In the genomic region with DNA sequence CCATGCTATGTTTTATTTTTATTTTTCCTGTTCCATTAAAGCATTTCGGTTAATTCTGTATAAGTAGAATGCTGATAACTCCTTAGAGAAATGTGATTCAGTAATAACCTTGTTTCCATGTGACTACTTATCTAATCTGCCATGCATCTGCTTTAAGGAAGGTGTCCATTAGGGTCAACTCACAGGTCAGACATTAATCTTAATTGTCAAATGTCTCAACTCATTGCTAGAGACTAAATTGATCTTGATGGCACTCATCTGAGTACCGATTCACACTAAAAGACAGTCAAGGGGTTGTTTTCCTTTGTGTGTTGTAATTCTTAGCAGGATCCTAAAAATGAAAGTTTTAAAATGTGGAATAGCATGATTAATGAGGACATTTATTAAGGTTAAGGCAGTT, we compare ENCODE assay signal across 14 cellular contexts. TPM values are rescaled to one million over a fixed set of nuclear protein-coding genes. Genes with fewer than 3 reads are reported as not detected.
A peak's percentile ranks its signal among the peaks of the same experiment; 100 is the strongest.
DNase-seq lines count a peak whose midpoint lies in the region; ATAC-seq and TF ChIP-seq lines count a peak whose summit lies in the region.
"Had no signal": no experiment of that assay in that cellular context is flagged by ENCODE, and none has a peak within 500 bp of the region (broad histone marks: within the 10 kb centered on the region; RNA-seq: fewer than 3 reads in every experiment).

No MANE protein-coding gene starts in this region.

- H3K9me2 ChIP-seq in GM23338 (ENCODE audit: insufficient read depth), result no peaks in the 10 kb centered on the region

- H3K4me3 Mint-ChIP-seq in GM23338 (peak overlapping the region; percentile 51), endothelial cell (ENCODE audit: unreplicated experiment) (no peak overlapping the region), neural progenitor cell (peak overlapping the region; percentile 46)
- H3K4me3 Mint-ChIP-seq: activated naive CD4-positive, alpha-beta T cell treated with anti-CD3 and anti-CD28 coated beads, Interleukin-2, amount 50 U/mL, for 24 hours had no signal

- H4K20me1 ChIP-seq in GM23338 (replicated peaks; ENCODE audit: insufficient read depth), result no peaks in the 10 kb centered on the region
- peaks cover 64% of the 10 kb centered on the region for H4K20me1 ChIP-seq in neural progenitor cell (ENCODE audit: low read depth)

- H3K36me3 Mint-ChIP-seq in GM23338 (ENCODE audit: low read depth), result peaks cover 10% of the 10 kb centered on the region; the same call in 2 of the 3 replicates
- H3K36me3 Mint-ChIP-seq in endothelial cell (ENCODE audit: low read depth, unreplicated experiment), result no peaks in the 10 kb centered on the region
- H3K36me3 Mint-ChIP-seq in neural progenitor cell, result peaks cover 16% of the 10 kb centered on the region

- H3K27me3 Mint-ChIP-seq in GM23338 (ENCODE audit: insufficient read depth, low read depth, poor library complexity) (peaks cover 2% of the 10 kb centered on the region), endothelial cell (ENCODE audit: unreplicated experiment) (no peaks in the 10 kb centered on the region), neural progenitor cell (ENCODE audit: insufficient read depth, low read depth) (peaks cover 2% of the 10 kb centered on the region)

- H2AFZ ChIP-seq in GM23338 (no peak overlapping the region), neural progenitor cell (replicated peaks) (no peak overlapping the region)

- H3F3A ChIP-seq in GM23338 (replicated peaks; ENCODE audit: low read depth) (no peaks in the 10 kb centered on the region), neural progenitor cell (ENCODE audit: low read depth) (peaks cover 18% of the 10 kb centered on the region)

- H3K4me1 Mint-ChIP-seq in GM23338 (peaks cover 61% of the 10 kb centered on the region), endothelial cell (ENCODE audit: unreplicated experiment) (peaks cover 27% of the 10 kb centered on the region), neural progenitor cell (peaks cover 51% of the 10 kb centered on the region)
- H3K4me1 Mint-ChIP-seq: activated naive CD4-positive, alpha-beta T cell treated with anti-CD3 and anti-CD28 coated beads, Interleukin-2, amount 50 U/mL, for 24 hours had no signal

- H3K9me3 ChIP-seq in SJSA1 (replicated peaks) (no peaks in the 10 kb centered on the region), neural progenitor cell (ENCODE audit: low read depth) (no peaks in the 10 kb centered on the region)
- H3K9me3 ChIP-seq: esophagus muscularis mucosa, upper lobe of left lung had no signal

- DNase-seq in GM23338 (ENCODE audit: low spot score), result no peak
- DNase-seq in SJSA1 (ENCODE audit: low read depth in 1 of 2, low spot score in 2 of 2), result no peak
- DNase-seq in endothelial cell (ENCODE audit: low spot score), result no peak
- DNase-seq in neural progenitor cell (ENCODE audit: low spot score), result no peak
- DNase-seq in activated naive CD4-positive, alpha-beta T cell (lab: John Stamatoyannopoulos, UW), result no peak
- no peak for DNase-seq in stimulated activated CD4-positive, alpha-beta T cell treated with anti-CD3 and anti-CD28 coated beads, Interleukin-1b, Interleukin-23, amount 100 ng/mL, for 48 hours
- DNase-seq: cerebellar nuclear complex, midbrain, NCI-H1092 treated with DMSO at 0.1 percent for 48 hours, upper lobe of left lung had no signal

- peak overlapping the region; percentile 15 for H3K4me3 ChIP-seq in GM23338
- no peak overlapping the region for H3K4me3 ChIP-seq in SJSA1
- no peak overlapping the region for H3K4me3 ChIP-seq in neural progenitor cell
- H3K4me3 ChIP-seq: esophagus muscularis mucosa, upper lobe of left lung had no signal

- H3K27me3 ChIP-seq in GM23338 (ENCODE audit: insufficient read depth) (no peaks in the 10 kb centered on the region), SJSA1 (replicated peaks) (no peaks in the 10 kb centered on the region), neural progenitor cell (no peaks in the 10 kb centered on the region)
- H3K27me3 ChIP-seq: esophagus muscularis mucosa, upper lobe of left lung had no signal

- peak overlapping the region; percentile 78 for H3K27ac Mint-ChIP-seq in GM23338
- peak overlapping the region; percentile 30 for H3K27ac Mint-ChIP-seq in endothelial cell (ENCODE audit: unreplicated experiment)
- peak overlapping the region; percentile 89 for H3K27ac Mint-ChIP-seq in neural progenitor cell
- H3K27ac Mint-ChIP-seq: activated naive CD4-positive, alpha-beta T cell treated with anti-CD3 and anti-CD28 coated beads, Interleukin-2, amount 50 U/mL, for 24 hours had no signal

- H3K9me3 Mint-ChIP-seq in GM23338 (no peaks in the 10 kb centered on the region), endothelial cell (ENCODE audit: unreplicated experiment) (no peaks in the 10 kb centered on the region), neural progenitor cell (peaks cover 14% of the 10 kb centered on the region)
- H3K9me3 Mint-ChIP-seq: activated naive CD4-positive, alpha-beta T cell treated with anti-CD3 and anti-CD28 coated beads, Interleukin-2, amount 50 U/mL, for 24 hours had no signal

- ATAC-seq in GM23338 (no peak), HG03378 (IDR thresholded peaks at IDR 0.05; ENCODE audit: unreplicated experiment) (no peak), GM18873 (IDR thresholded peaks at IDR 0.05; ENCODE audit: low FRiP score, unreplicated experiment) (no peak)

- peaks cover 84% of the 10 kb centered on the region for H3K79me2 ChIP-seq in GM23338 (replicated peaks; ENCODE audit: insufficient read depth)
- peaks cover 100% of the 10 kb centered on the region for H3K79me2 ChIP-seq in neural progenitor cell (ENCODE audit: low read depth)

- H3K27ac ChIP-seq in GM23338 (ENCODE audit: low read depth) (peak overlapping the region; percentile 82), SJSA1 (peak overlapping the region; percentile 87), neural progenitor cell (no peak overlapping the region)
- H3K27ac ChIP-seq: upper lobe of left lung had no signal

- no peaks in the 10 kb centered on the region for H3K36me3 ChIP-seq in GM23338 (ENCODE audit: insufficient read depth)
- H3K36me3 ChIP-seq in SJSA1, result no peaks in the 10 kb centered on the region; the same call in 1 of the 2 replicates
- no peaks in the 10 kb centered on the region for H3K36me3 ChIP-seq in neural progenitor cell
- H3K36me3 ChIP-seq: esophagus muscularis mucosa, upper lobe of left lung had no signal

- H3K9ac ChIP-seq in neural progenitor cell, result no peak overlapping the region

- H3K4me2 ChIP-seq in GM23338 (peak overlapping the region; percentile 43), neural progenitor cell (no peak overlapping the region)

- TF ChIP-seq CTCF in GM23338 (conservative IDR thresholded peaks at IDR 0.05; ENCODE audit: low read depth in 2 of 2) (no peak), endothelial cell (IDR thresholded peaks at IDR 0.05; ENCODE audit: unreplicated experiment) (no peak), neural progenitor cell (IDR thresholded peaks at IDR 0.05) (no peak)

- peaks cover 44% of the 10 kb centered on the region for H3K4me1 ChIP-seq in GM23338 (ENCODE audit: insufficient read depth)
- H3K4me1 ChIP-seq in SJSA1 (replicated peaks), result peaks cover 62% of the 10 kb centered on the region
- peaks cover 23% of the 10 kb centered on the region for H3K4me1 ChIP-seq in neural progenitor cell

TF ChIP-seq in GM23338, 12 proteins besides CTCF, POLR2A, EP300 and RAD21 (continues in another document):
- TF ChIP-seq ETS1 (IDR thresholded peaks at IDR 0.05), result no peak

RNA-seq across cellular contexts. Expression of gene ITSN1, which starts 41.8 kb away (rescaled TPM):
- 68.2 and 77.9 TPM in 2 replicates for total RNA-seq in GM23338 (2014; rRNA removed; shearing (Covaris generic))
- polyA plus RNA-seq in GM23338 (2016; fragmentation: Nextera tagmentation; extraction: Ambion mirVana), result 83.4 and 95.7 TPM in 2 replicates
- 25.8 and 53.2 TPM in 2 replicates for total RNA-seq in SJSA1 (2014; rRNA removed; shearing (Covaris generic))
- total RNA-seq in endothelial cell (ENCODE audit: unreplicated experiment) (68.2 TPM), neural progenitor cell (ENCODE audit: low replicate concordance) (103 and 136 TPM in 2 replicates)

RNA-seq across cellular contexts. Expression of gene CRYZL1, which starts 42.5 kb away (rescaled TPM):
- total RNA-seq in GM23338 (2014; rRNA removed; shearing (Covaris generic)), result 23.3 and 23.8 TPM in 2 replicates
- polyA plus RNA-seq in GM23338 (2016; fragmentation: Nextera tagmentation; extraction: Ambion mirVana), result 30.6 and 40.5 TPM in 2 replicates
- total RNA-seq in SJSA1 (2014; rRNA removed; shearing (Covaris generic)), result 15.3 and 16.5 TPM in 2 replicates
- total RNA-seq in endothelial cell (ENCODE audit: unreplicated experiment) (32.2 TPM), neural progenitor cell (ENCODE audit: low replicate concordance) (38.2 and 80.0 TPM in 2 replicates)

Comparison
In these comparisons a context has a peak if more than half of its experiments do, and no peak if none do; other contexts are left out.
1. H3K27ac Mint-ChIP-seq: peak in every context shown above with its lines; median percentile 89 in neural progenitor cell; 78 in GM23338; 30 in endothelial cell.